Comparison of ENCODE assay signal across 1 cellular context in the genomic region with DNA sequence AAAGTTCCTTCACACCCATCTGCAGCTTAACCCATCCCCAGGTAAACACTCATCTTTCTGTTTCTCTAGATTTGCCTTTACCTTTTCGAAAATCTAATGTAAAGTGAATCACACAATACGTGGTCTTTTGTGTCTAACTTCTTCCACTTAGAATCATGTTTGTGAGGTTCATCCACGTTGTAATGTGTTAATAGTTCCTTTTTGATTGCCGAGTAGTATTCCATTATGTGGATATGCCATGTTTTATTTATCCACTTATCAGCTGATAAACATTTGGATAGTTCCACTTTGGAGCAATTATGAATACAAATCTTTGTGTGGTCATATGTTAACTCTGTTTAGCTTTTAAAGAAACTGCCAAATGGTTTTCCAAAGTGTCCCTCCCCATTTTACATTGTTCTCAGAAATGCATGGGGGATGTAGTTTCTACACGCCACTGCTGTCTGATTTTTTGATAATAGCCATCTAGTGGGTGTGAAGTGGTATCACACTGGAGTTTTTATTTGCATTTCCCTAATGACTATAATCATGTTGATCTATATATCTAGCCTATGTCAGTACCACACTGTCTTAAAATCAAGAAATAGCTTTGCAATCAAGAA.
A peak's percentile ranks its signal among the peaks of the same experiment; 100 is the strongest.
TF ChIP-seq lines count a peak whose summit lies in the region.

No MANE protein-coding gene starts in this region.

TF ChIP-seq in K562, 482 proteins besides CTCF, POLR2A, EP300 and RAD21:
- peak; percentile 80 for TF ChIP-seq ZNF146 (CRISPR knock-in tag; IDR thresholded peaks at IDR 0.05; ENCODE audit: unreplicated experiment)
- peak; percentile 52 for TF ChIP-seq RBM25 (IDR thresholded peaks at IDR 0.05; ENCODE audit: low read depth, low read length, severe bottlenecking)
- TF ChIP-seq, protein P1, sequence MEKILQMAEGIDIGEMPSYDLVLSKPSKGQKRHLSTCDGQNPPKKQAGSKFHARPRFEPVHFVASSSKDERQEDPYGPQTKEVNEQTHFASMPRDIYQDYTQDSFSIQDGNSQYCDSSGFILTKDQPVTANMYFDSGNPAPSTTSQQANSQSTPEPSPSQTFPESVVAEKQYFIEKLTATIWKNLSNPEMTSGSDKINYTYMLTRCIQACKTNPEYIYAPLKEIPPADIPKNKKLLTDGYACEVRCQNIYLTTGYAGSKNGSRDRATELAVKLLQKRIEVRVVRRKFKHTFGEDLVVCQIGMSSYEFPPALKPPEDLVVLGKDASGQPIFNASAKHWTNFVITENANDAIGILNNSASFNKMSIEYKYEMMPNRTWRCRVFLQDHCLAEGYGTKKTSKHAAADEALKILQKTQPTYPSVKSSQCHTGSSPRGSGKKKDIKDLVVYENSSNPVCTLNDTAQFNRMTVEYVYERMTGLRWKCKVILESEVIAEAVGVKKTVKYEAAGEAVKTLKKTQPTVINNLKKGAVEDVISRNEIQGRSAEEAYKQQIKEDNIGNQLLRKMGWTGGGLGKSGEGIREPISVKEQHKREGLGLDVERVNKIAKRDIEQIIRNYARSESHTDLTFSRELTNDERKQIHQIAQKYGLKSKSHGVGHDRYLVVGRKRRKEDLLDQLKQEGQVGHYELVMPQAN (IDR thresholded peaks at IDR 0.05; ENCODE audit: borderline replicate concordance) = no peak
- TF ChIP-seq, protein P2, sequence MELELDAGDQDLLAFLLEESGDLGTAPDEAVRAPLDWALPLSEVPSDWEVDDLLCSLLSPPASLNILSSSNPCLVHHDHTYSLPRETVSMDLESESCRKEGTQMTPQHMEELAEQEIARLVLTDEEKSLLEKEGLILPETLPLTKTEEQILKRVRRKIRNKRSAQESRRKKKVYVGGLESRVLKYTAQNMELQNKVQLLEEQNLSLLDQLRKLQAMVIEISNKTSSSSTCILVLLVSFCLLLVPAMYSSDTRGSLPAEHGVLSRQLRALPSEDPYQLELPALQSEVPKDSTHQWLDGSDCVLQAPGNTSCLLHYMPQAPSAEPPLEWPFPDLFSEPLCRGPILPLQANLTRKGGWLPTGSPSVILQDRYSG (tag; conservative IDR thresholded peaks at IDR 0.05; ENCODE audit: low read depth) = no peak
- no peak for TF ChIP-seq LEF1 (IDR thresholded peaks at IDR 0.05)
- TF ChIP-seq ZNF77 (CRISPR knock-in tag; IDR thresholded peaks at IDR 0.05) = no peak
- TF ChIP-seq ZNF431 (CRISPR knock-in tag; IDR thresholded peaks at IDR 0.05) = no peak
- TF ChIP-seq ZEB2 (IDR thresholded peaks at IDR 0.05) = no peak
